23 cellular contexts compared by ENCODE assay signal in the genomic region with DNA sequence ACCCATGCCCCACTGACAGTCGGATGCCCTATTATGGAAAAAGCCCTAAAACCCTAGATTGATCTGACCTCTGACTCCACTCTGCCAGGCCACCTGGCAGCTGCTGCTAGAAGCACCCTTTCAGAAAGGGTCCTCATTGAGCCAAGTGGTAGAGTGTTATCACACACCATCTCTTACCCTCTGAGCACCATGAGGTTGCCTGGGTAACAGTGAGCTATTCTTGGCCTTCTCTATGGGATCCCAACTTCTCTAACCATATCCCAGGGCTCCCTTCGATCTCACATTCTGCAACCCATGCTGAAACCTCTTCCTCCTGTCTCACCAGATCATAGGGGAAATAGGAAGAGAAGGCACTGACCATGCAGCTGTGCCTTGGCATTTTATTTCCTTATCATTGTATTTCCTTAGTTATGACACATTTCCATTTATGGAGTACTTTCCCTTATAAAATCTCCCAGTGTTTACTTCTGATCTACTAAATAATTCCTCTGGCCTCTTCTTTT. TPM values are rescaled to one million over a fixed set of nuclear protein-coding genes. Genes with fewer than 3 reads are reported as not detected.
"Had no signal": no experiment of that assay in that cellular context is flagged by ENCODE, and none has a peak within 500 bp of the region (broad histone marks: within the 10 kb centered on the region; RNA-seq: fewer than 3 reads in every experiment).

No MANE protein-coding gene starts in this region.

- ATAC-seq: activated CD8-positive, alpha-beta T cell treated with anti-CD3 and anti-CD28 coated beads, Interleukin-2, amount 10 ng/mL, durations not matched to agents 7 days and 5 days; stimulated activated naive B cell treated with anti-CD40 and anti-IgM and Interleukin-4, amounts not matched to agents 10 μg/mL and 1 μg/mL and 100 μg/mL, for 72 hours had no signal

- H3K4me3 Mint-ChIP-seq: activated CD8-positive, alpha-beta T cell treated with anti-CD3 and anti-CD28 coated beads, Interleukin-2, amount 10 ng/mL, durations not matched to agents 7 days and 5 days; activated naive CD4-positive, alpha-beta T cell treated with anti-CD3 and anti-CD28 coated beads, Interleukin-2, amount 50 U/mL, for 24 hours; brain; neural crest cell; stimulated activated naive B cell treated with anti-CD40 and anti-IgM and Interleukin-4, amounts not matched to agents 10 μg/mL and 1 μg/mL and 100 μg/mL, for 72 hours; T-helper 2 cell treated with Interferon-gamma antibody and Interleukin-4, amounts not matched to agents 5 μg/mL and 100 μg/mL, for 36 hours; type B pancreatic cell had no signal

- DNase-seq: activated CD4-positive, alpha-beta T cell treated with anti-CD3 and anti-CD28 coated beads for 1 hour; activated CD4-positive, alpha-beta T cell treated with anti-CD3 and anti-CD28 coated beads, Interleukin-2, amount 50 U/mL, for 1 hour; activated CD8-positive, alpha-beta T cell treated with anti-CD3 and anti-CD28 coated beads, Interleukin-2, amount 10 ng/mL, durations not matched to agents 7 days and 5 days; activated gamma-delta T cell treated with Interleukin-2 at 50 U/mL for 16 hours; anterior cingulate cortex; central memory CD4-positive, alpha-beta T cell; dermis blood vessel endothelial cell; effector CD8-positive, alpha-beta T cell; erythroblast; foreskin fibroblast; occipital lobe; posterior cingulate gyrus; sigmoid colon; stimulated activated CD4-positive, alpha-beta T cell treated with anti-CD3 and anti-CD28 coated beads, Interleukin-2, amount 100 ng/mL, for 48 hours; stimulated activated CD8-positive, alpha-beta memory T cell treated with anti-CD3 and anti-CD28 coated beads, Interleukin-4, amount 100 ng/mL, for 48 hours; stimulated activated naive B cell treated with anti-CD40 and anti-IgM and Interleukin-4, amounts not matched to agents 10 μg/mL and 1 μg/mL and 100 μg/mL, for 72 hours; testis had no signal

- H3K4me1 Mint-ChIP-seq: activated naive CD4-positive, alpha-beta T cell treated with anti-CD3 and anti-CD28 coated beads, Interleukin-2, amount 50 U/mL, for 24 hours had no signal

- H3K4me1 ChIP-seq: testis had no signal

- H3K9me3 Mint-ChIP-seq: activated naive CD4-positive, alpha-beta T cell treated with anti-CD3 and anti-CD28 coated beads, Interleukin-2, amount 50 U/mL, for 24 hours; brain; neural crest cell; stimulated activated naive B cell treated with anti-CD40 and anti-IgM and Interleukin-4, amounts not matched to agents 10 μg/mL and 1 μg/mL and 100 μg/mL, for 72 hours; T-helper 2 cell treated with Interferon-gamma antibody and Interleukin-4, amounts not matched to agents 5 μg/mL and 100 μg/mL, for 36 hours had no signal

- H3K27me3 Mint-ChIP-seq: activated naive CD4-positive, alpha-beta T cell treated with anti-CD3 and anti-CD28 coated beads, Interleukin-2, amount 50 U/mL, for 24 hours; stimulated activated naive B cell treated with anti-CD40 and anti-IgM and Interleukin-4, amounts not matched to agents 10 μg/mL and 1 μg/mL and 100 μg/mL, for 72 hours had no signal

- H3K36me3 Mint-ChIP-seq: activated naive CD4-positive, alpha-beta T cell treated with anti-CD3 and anti-CD28 coated beads, Interleukin-2, amount 50 U/mL, for 24 hours; stimulated activated naive B cell treated with anti-CD40 and anti-IgM and Interleukin-4, amounts not matched to agents 10 μg/mL and 1 μg/mL and 100 μg/mL, for 72 hours had no signal

- H3K36me3 ChIP-seq: sigmoid colon, vagina had no signal

- H3K27ac ChIP-seq: sigmoid colon, testis, vagina had no signal

- H3K4me3 ChIP-seq: sigmoid colon, testis, vagina had no signal

- H3K27ac Mint-ChIP-seq: activated CD8-positive, alpha-beta T cell treated with anti-CD3 and anti-CD28 coated beads, Interleukin-2, amount 10 ng/mL, durations not matched to agents 7 days and 5 days; activated naive CD4-positive, alpha-beta T cell treated with anti-CD3 and anti-CD28 coated beads, Interleukin-2, amount 50 U/mL, for 24 hours; stimulated activated naive B cell treated with anti-CD40 and anti-IgM and Interleukin-4, amounts not matched to agents 10 μg/mL and 1 μg/mL and 100 μg/mL, for 72 hours; T-helper 2 cell treated with Interferon-gamma antibody and Interleukin-4, amounts not matched to agents 5 μg/mL and 100 μg/mL, for 36 hours; type B pancreatic cell had no signal

- H3K27me3 ChIP-seq: sigmoid colon, testis, vagina had no signal

RNA-seq across cellular contexts. Expression of a gene that starts 52.7 kb away (rescaled TPM):
- total RNA-seq: activated CD8-positive, alpha-beta T cell treated with anti-CD3 and anti-CD28 coated beads, Interleukin-2, amount 10 ng/mL, durations not matched to agents 7 days and 5 days had no signal
